ENCODE assay signal across 17 cellular contexts in the genomic region with DNA sequence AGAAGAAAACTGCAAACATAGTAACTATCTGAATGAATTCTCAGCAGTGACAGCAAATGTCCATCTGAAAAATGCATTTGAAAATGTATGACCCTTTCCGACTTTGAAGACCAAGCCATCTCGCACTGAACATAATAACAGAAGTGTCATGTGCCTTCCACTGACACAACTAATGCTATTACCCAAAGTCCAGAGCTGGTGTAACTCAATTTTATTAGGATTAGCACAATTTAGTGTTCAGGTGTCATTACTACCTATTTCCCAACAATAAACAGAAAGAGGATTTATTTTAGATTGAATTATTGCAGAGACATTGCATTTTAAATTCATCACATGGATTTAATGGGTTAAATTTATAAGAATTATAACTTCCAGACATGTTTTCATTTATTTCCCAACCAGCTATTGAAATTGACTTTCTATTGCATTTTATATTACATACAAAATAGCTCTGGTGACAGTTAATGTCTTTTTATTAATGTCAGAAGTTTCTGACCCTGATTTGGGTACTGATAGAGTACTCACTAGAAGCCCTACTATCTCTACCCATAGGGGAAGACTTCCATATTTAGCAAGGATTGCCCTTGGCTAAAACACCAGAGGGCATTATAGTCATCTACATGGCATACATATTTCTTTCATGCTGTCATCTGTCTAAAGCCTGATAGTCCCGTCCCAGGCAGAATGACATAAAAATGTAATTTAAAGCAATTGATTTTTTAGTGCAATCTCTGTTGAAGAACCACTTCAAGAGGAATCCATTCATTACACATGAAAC. TPM values are rescaled to one million over a fixed set of nuclear protein-coding genes. Genes with fewer than 3 reads are reported as not detected.
DNase-seq lines count a peak whose midpoint lies in the region; ATAC-seq and TF ChIP-seq lines count a peak whose summit lies in the region.
"Had no signal": no experiment of that assay in that cellular context is flagged by ENCODE, and none has a peak within 500 bp of the region (broad histone marks: within the 10 kb centered on the region; RNA-seq: fewer than 3 reads in every experiment).

No MANE protein-coding gene starts in this region.

- POLR2A ChIA-PET in CD4-positive, alpha-beta memory T cell (lab: Charles Lee; ENCODE audit: partially characterized antibody): no interaction called here

- peaks cover 0 to 8% of the 10 kb centered on the region in 2 donors for H3K36me3 Mint-ChIP-seq in CD4-positive, alpha-beta memory T cell
- H3K36me3 Mint-ChIP-seq in T-helper 2 cell treated with Interferon-gamma antibody and Interleukin-4, amounts not matched to agents 5 μg/mL and 100 μg/mL, for 36 hours (ENCODE audit: low read depth): no peaks in the 10 kb centered on the region

- H3K4me3 Mint-ChIP-seq in CD4-positive, alpha-beta memory T cell: no peak overlapping the region
- H3K4me3 Mint-ChIP-seq in T-helper 2 cell treated with Interferon-gamma antibody and Interleukin-4, amounts not matched to agents 5 μg/mL and 100 μg/mL, for 36 hours: no peak overlapping the region
- H3K4me3 Mint-ChIP-seq: activated T-helper 17 cell treated with anti-CD3 and anti-CD28 coated beads, Interleukin-2, amount 50 U/mL, for 72 hours had no signal

- no peak overlapping the region for H3K27ac Mint-ChIP-seq in CD4-positive, alpha-beta memory T cell
- no peak overlapping the region for H3K27ac Mint-ChIP-seq in T-helper 2 cell treated with Interferon-gamma antibody and Interleukin-4, amounts not matched to agents 5 μg/mL and 100 μg/mL, for 36 hours
- H3K27ac Mint-ChIP-seq: activated T-helper 17 cell treated with anti-CD3 and anti-CD28 coated beads, Interleukin-2, amount 50 U/mL, for 72 hours had no signal

- H3K27ac ChIP-seq in RWPE2 (ENCODE audit: poor library complexity, severe bottlenecking): no peak overlapping the region
- no peak overlapping the region for H3K27ac ChIP-seq in CD4-positive, alpha-beta memory T cell (ENCODE audit: low read depth, low read length)

- peak; percentile 37 for TF ChIP-seq CTCF in RWPE2 (IDR thresholded peaks at IDR 0.05; ENCODE audit: poor library complexity, severe bottlenecking)
- TF ChIP-seq CTCF in foreskin fibroblast (IDR thresholded peaks at IDR 0.05; ENCODE audit: low read depth, low read length): no peak

- H3K4me1 ChIP-seq in RWPE2 (ENCODE audit: insufficient read depth, poor library complexity, severe bottlenecking): peaks cover 8% of the 10 kb centered on the region
- H3K4me1 ChIP-seq in CD4-positive, alpha-beta memory T cell (ENCODE audit: insufficient read depth, low read length): no peaks in the 10 kb centered on the region

- H3K27me3 ChIP-seq in RWPE2 (ENCODE audit: insufficient read depth, poor library complexity, severe bottlenecking): no peaks in the 10 kb centered on the region
- H3K27me3 ChIP-seq in CD4-positive, alpha-beta memory T cell (ENCODE audit: insufficient read depth, low read length): no peaks in the 10 kb centered on the region
- H3K27me3 ChIP-seq: pancreas had no signal

- peak; percentile 22 for DNase-seq in AG08395 (ENCODE audit: low spot score)
- DNase-seq in GM03348 (ENCODE audit: low spot score): peak; percentile 44
- DNase-seq in RWPE2 (ENCODE audit: low spot score): no peak
- peak; percentile 51 to 76 for DNase-seq in foreskin fibroblast
- DNase-seq in effector CD4-positive, alpha-beta T cell: no peak
- no peak for DNase-seq in stimulated activated CD4-positive, alpha-beta T cell treated with anti-CD3 and anti-CD28 coated beads, Interleukin-4, amount 100 ng/mL, for 24 hours
- DNase-seq in CD4-positive, alpha-beta memory T cell: no peak
- DNase-seq in T-helper 2 cell treated with Interferon-gamma antibody and Interleukin-4, amounts not matched to agents 5 μg/mL and 100 μg/mL, for 36 hours (ENCODE audit: low spot score): no peak
- DNase-seq: activated CD4-positive, alpha-beta T cell treated with anti-CD3 and anti-CD28 coated beads for 4 hours; central memory CD4-positive, alpha-beta T cell; foreskin melanocyte; KG1; NCI-H345; pancreas; stimulated activated naive CD4-positive, alpha-beta T cell treated with Interleukin-2 at 50 U/mL for 16 hours had no signal

- intact Hi-C loops in CD4-positive, alpha-beta memory T cell (cut with micrococcal nuclease): no loop called here

- H3K4me3 ChIP-seq in RWPE2 (ENCODE audit: severe bottlenecking): no peak overlapping the region
- no peak overlapping the region for H3K4me3 ChIP-seq in foreskin fibroblast (ENCODE audit: low read depth in 1 of 2, low read length in 2 of 2)
- no peak overlapping the region for H3K4me3 ChIP-seq in CD4-positive, alpha-beta memory T cell (ENCODE audit: low read length in 2 of 2)
- H3K4me3 ChIP-seq: pancreas had no signal

- H3K4me1 Mint-ChIP-seq in CD4-positive, alpha-beta memory T cell: peaks cover 0 to 5% (median under 1%) of the 10 kb centered on the region in 4 donors
- H3K4me1 Mint-ChIP-seq in T-helper 2 cell treated with Interferon-gamma antibody and Interleukin-4, amounts not matched to agents 5 μg/mL and 100 μg/mL, for 36 hours (ENCODE audit: low read depth): peaks cover 2% of the 10 kb centered on the region
- H3K4me1 Mint-ChIP-seq: activated T-helper 17 cell treated with anti-CD3 and anti-CD28 coated beads, Interleukin-2, amount 50 U/mL, for 72 hours had no signal

- ATAC-seq in RWPE2 (ENCODE audit: low read depth): peak; percentile 95
- ATAC-seq: activated T-helper 17 cell treated with anti-CD3 and anti-CD28 coated beads, Interleukin-2, amount 50 U/mL, for 72 hours; left lobe of liver had no signal

- no peaks in the 10 kb centered on the region for H3K9me3 ChIP-seq in RWPE2 (ENCODE audit: severe bottlenecking)
- no peaks in the 10 kb centered on the region for H3K9me3 ChIP-seq in CD4-positive, alpha-beta memory T cell (ENCODE audit: control insufficient read depth in 1 of 2, low read length in 2 of 2)
- H3K9me3 ChIP-seq: pancreas had no signal

- no peaks in the 10 kb centered on the region for H3K36me3 ChIP-seq in RWPE2 (ENCODE audit: low read depth)
- H3K36me3 ChIP-seq in CD4-positive, alpha-beta memory T cell (ENCODE audit: insufficient read depth, low read length): no peaks in the 10 kb centered on the region
- H3K36me3 ChIP-seq: pancreas had no signal

- H3K9me3 Mint-ChIP-seq in CD4-positive, alpha-beta memory T cell: peaks cover 0 to 12% (median 10%) of the 10 kb centered on the region in 8 donors
- peaks cover 12% of the 10 kb centered on the region for H3K9me3 Mint-ChIP-seq in T-helper 2 cell treated with Interferon-gamma antibody and Interleukin-4, amounts not matched to agents 5 μg/mL and 100 μg/mL, for 36 hours

- H3K27me3 Mint-ChIP-seq in CD4-positive, alpha-beta memory T cell: no peaks in the 10 kb centered on the region
- H3K27me3 Mint-ChIP-seq in T-helper 2 cell treated with Interferon-gamma antibody and Interleukin-4, amounts not matched to agents 5 μg/mL and 100 μg/mL, for 36 hours (ENCODE audit: low read depth): no peaks in the 10 kb centered on the region
- H3K27me3 Mint-ChIP-seq: activated T-helper 17 cell treated with anti-CD3 and anti-CD28 coated beads, Interleukin-2, amount 50 U/mL, for 72 hours had no signal

- CTCF ChIA-PET in CD4-positive, alpha-beta memory T cell (lab: Charles Lee; ENCODE audit: partially characterized antibody): no interaction called here

RNA-seq across cellular contexts. Expression of a gene that starts 7.0 kb away (rescaled TPM):
- total RNA-seq in CD4-positive, alpha-beta memory T cell: 10 to 100 TPM; 25.9 to 27.3 TPM
- polyA plus RNA-seq in CD4-positive, alpha-beta memory T cell: 10 to 100 TPM in 1 of 2 donors, 1 to 10 TPM in 1; 4.9 to 10.6 TPM

Comparison
In these comparisons a context has a peak if more than half of its experiments do, and no peak if none do; other contexts are left out.
1. DNase-seq: peak in AG08395 (single experiment), GM03348 (single experiment) and foreskin fibroblast (2 of 2); none in RWPE2 (single experiment), effector CD4-positive, alpha-beta T cell (single experiment), stimulated activated CD4-positive, alpha-beta T cell treated with anti-CD3 and anti-CD28 coated beads, Interleukin-4, amount 100 ng/mL, for 24 hours (single experiment), CD4-positive, alpha-beta memory T cell (0 of 5) and T-helper 2 cell treated with Interferon-gamma antibody and Interleukin-4, amounts not matched to agents 5 μg/mL and 100 μg/mL, for 36 hours (single experiment).